Comparison of ENCODE assay signal across 9 cellular contexts in the genomic region with DNA sequence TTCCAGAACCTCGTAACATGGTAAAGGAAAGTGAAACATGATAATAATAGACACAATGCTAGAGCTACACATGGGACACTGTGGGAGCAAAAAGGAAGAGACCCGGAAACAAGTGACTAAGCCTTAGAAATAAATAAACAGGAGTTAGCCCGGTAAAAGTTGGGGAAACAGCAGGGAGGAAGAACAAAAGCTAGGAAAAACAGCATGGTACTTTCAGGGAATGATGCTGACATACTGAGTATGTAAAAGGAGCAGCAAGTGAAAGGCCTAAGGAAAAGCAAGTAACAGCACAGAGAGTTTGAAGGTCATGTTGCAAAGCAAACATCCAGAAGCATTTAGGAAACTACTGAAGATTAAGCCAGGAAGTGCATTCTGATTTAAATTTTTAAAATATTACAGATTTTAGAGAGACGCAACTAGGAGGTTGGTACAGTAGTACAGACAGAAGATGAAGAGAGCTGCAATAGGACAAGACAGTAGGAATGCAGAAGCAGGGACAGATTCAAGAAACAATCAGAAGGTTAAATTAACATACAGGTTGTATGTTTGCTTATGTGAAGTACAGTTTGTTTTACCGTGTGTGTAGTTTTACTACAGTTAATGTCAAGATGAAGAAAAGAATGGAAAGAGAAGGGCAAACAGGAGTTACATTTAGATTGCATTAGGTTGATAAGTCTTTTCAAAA.
DNase-seq lines count a peak whose midpoint lies in the region; ATAC-seq and TF ChIP-seq lines count a peak whose summit lies in the region.
"Had no signal": no experiment of that assay in that cellular context is flagged by ENCODE, and none has a peak within 500 bp of the region (broad histone marks: within the 10 kb centered on the region; RNA-seq: fewer than 3 reads in every experiment).

No MANE protein-coding gene starts in this region.

- peaks cover 25% of the 10 kb centered on the region for H3K36me3 Mint-ChIP-seq in MCF 10A (ENCODE audit: insufficient read depth, unreplicated experiment)

- H4K20me1 ChIP-seq in mammary epithelial cell (ENCODE audit: insufficient read depth, low read length): no peaks in the 10 kb centered on the region

- H3K4me1 Mint-ChIP-seq in MCF 10A (ENCODE audit: insufficient read depth, unreplicated experiment): peaks cover 38% of the 10 kb centered on the region

- H3K27me3 Mint-ChIP-seq in MCF 10A (ENCODE audit: insufficient read depth, unreplicated experiment): no peaks in the 10 kb centered on the region

- peak overlapping the region; percentile 77 for H3K27ac Mint-ChIP-seq in MCF 10A (ENCODE audit: low read depth, unreplicated experiment)

- peaks cover 76% of the 10 kb centered on the region for H3K79me2 ChIP-seq in mammary epithelial cell (ENCODE audit: insufficient read depth, low read length)

- DNase-seq in MCF 10A (ENCODE audit: unreplicated experiment) (peak; percentile 42), mammary epithelial cell (no peak), astrocyte of the cerebellum (ENCODE audit: low read depth) (peak; percentile 9), left kidney (ENCODE audit: low read depth, low spot score) (peak; percentile 31), thoracic aorta (ENCODE audit: low spot score) (no peak)
- DNase-seq: stimulated activated CD4-positive, alpha-beta T cell treated with anti-CD3 and anti-CD28 coated beads, Interleukin-4, amount 100 ng/mL, for 4 hours had no signal

- dilution Hi-C loops in mammary epithelial cell (cut with HindIII; ENCODE audit: low sequenced_read_pairs): loop anchor here (5.0 kb wide), 1 partner anchor 87 kb away; no protein-coding TSS in a partner anchor

- no peak overlapping the region for H3K9ac ChIP-seq in mammary epithelial cell (ENCODE audit: insufficient read depth, low read length)

- H3K9me3 ChIP-seq in mammary epithelial cell (replicated peaks; ENCODE audit: insufficient read depth, low read length) (no peaks in the 10 kb centered on the region), thoracic aorta (no peaks in the 10 kb centered on the region)

- H3K36me3 ChIP-seq in mammary epithelial cell (ENCODE audit: insufficient read depth, low read length) (peaks cover under 1% of the 10 kb centered on the region), thoracic aorta (no peaks in the 10 kb centered on the region)

- no peak overlapping the region for H2AFZ ChIP-seq in mammary epithelial cell (ENCODE audit: low read depth, low read length)

- H3K4me1 ChIP-seq in mammary epithelial cell (ENCODE audit: insufficient read depth, low read length): peaks cover 6% of the 10 kb centered on the region
- peaks cover 0 to 44% of the 10 kb centered on the region in 2 donors for H3K4me1 ChIP-seq in thoracic aorta (ENCODE audit: control insufficient read depth in 1 of 2, low read depth in 2 of 2)

- ATAC-seq in thoracic aorta (ENCODE audit: insufficient number of reproducible peaks, low FRiP score, low read depth) (no peak), HG03196 (IDR thresholded peaks at IDR 0.05; ENCODE audit: unreplicated experiment) (no peak), HG02642 (IDR thresholded peaks at IDR 0.05; ENCODE audit: poor library complexity, unreplicated experiment) (no peak), GM18520 (IDR thresholded peaks at IDR 0.05; ENCODE audit: unreplicated experiment) (no peak)

- CTCF ChIA-PET in MCF 10A (lab: Yijun Ruan, JAX) (interaction anchor here (0.6 kb wide), 1 partner anchor 14 kb away, joined by 4 read pairs; no protein-coding TSS in a partner anchor), mammary epithelial cell (lab: Charles Lee; ENCODE audit: low non-redundant PET) (no interaction called here)

- 94% methylated on average over 5 of the region's 5 CpGs for WGBS in mammary epithelial cell (ENCODE audit: low coverage, missing lambda C conversion rate)

- intact Hi-C loops in MCF 10A (cut with micrococcal nuclease) (loop anchor here (5.0 to 10.0 kb wide), 2 partner anchors 142 to 480 kb away; partner anchors contain the start of gene EPC1), mammary epithelial cell (cut with micrococcal nuclease) (loop anchor here (10.0 kb wide), 1 partner anchor 480 kb away; the partner anchor contains the start of gene EPC1)

- no peak for TF ChIP-seq CTCF in MCF 10A (IDR thresholded peaks at IDR 0.05; ENCODE audit: unreplicated experiment)
- TF ChIP-seq CTCF in mammary epithelial cell (conservative IDR thresholded peaks at IDR 0.05 in 1 of 2, IDR thresholded peaks at IDR 0.05 in 1 of 2; ENCODE audit: extremely low read depth in 1 of 2, insufficient read depth in 1 of 2, low read depth in 1 of 2, low read length in 2 of 2): no peak
- no peak for TF ChIP-seq CTCF in astrocyte of the cerebellum (IDR thresholded peaks at IDR 0.05; ENCODE audit: low read depth, low read length, missing control alignments)
- no peak for TF ChIP-seq CTCF in thoracic aorta (IDR thresholded peaks at IDR 0.05)

- no peak overlapping the region for H3K4me2 ChIP-seq in mammary epithelial cell (ENCODE audit: insufficient read depth, low read depth, low read length)

- H3K4me3 Mint-ChIP-seq in MCF 10A (ENCODE audit: unreplicated experiment): peak overlapping the region; percentile 40

- in situ Hi-C loops in mammary epithelial cell (cut with MboI; ENCODE audit: low sequenced_read_pairs in 2 of 2): loop anchor here (10.0 to 25.0 kb wide), 2 partner anchors 80 to 347 kb away; no protein-coding TSS in a partner anchor
- in situ Hi-C loops in astrocyte of the cerebellum (cut with HindIII; ENCODE audit: low sequenced_read_pairs): loop anchor here (5.0 kb wide), 1 partner anchor 97 kb away; no protein-coding TSS in a partner anchor

- no peaks in the 10 kb centered on the region for H3K9me3 Mint-ChIP-seq in MCF 10A (ENCODE audit: unreplicated experiment)

- BruUV-seq in MCF 10A (replicated peaks; lab: Mats Ljungman, UMichigan) (no TSS peak), mammary epithelial cell (replicated peaks; lab: Mats Ljungman, UMichigan) (no TSS peak)

- H3K27ac ChIP-seq in mammary epithelial cell (ENCODE audit: insufficient read depth, low read depth, low read length): no peak overlapping the region
- H3K27ac ChIP-seq in thoracic aorta: no peak overlapping the region

- no peaks in the 10 kb centered on the region for H3K27me3 ChIP-seq in mammary epithelial cell (ENCODE audit: insufficient read depth, low read length)
- no peaks in the 10 kb centered on the region for H3K27me3 ChIP-seq in thoracic aorta (replicated peaks; ENCODE audit: insufficient read depth)

- H3K4me3 ChIP-seq in mammary epithelial cell (replicated peaks in 1 of 3; ENCODE audit: insufficient read depth in 1 of 3, low read depth in 2 of 3, low read length in 3 of 3) (no peak overlapping the region), astrocyte of the cerebellum (ENCODE audit: low read depth, low read length) (no peak overlapping the region), thoracic aorta (peak overlapping the region; percentile 5)

- POLR2A ChIA-PET in MCF 10A (lab: Yijun Ruan, JAX): interaction anchor here (1.2 to 3.5 kb wide), 4 partner anchors 62 to 82 kb away, joined by 4 to 31 read pairs (median 8); partner anchors contain the start of gene ARHGAP12

Comparison
In these comparisons a context has a peak if more than half of its experiments do, and no peak if none do; other contexts are left out.
1. DNase-seq: peak in MCF 10A (single experiment), astrocyte of the cerebellum (single experiment) and left kidney (single experiment); none in mammary epithelial cell (single experiment) and thoracic aorta (single experiment).